ENCODE assay signal across 13 cellular contexts in the genomic region with DNA sequence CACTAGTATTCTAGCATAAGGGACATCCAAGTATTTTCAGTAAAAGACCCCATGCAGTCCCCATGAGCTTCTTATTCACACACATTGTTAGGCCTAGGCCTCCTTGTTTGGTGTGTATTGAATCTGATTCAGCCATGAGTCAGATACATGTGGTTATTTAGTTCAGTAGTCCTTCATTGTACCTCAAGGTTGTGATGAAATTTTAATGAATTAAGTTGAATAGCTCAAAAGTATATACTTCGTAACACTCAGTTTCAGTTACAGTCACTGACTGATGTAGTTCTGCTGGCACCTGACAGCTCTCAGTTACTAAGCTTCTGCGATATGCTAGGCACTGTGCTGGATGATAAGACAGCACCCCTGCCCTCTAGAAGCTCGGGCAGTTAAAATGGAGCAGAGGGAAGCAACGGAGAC.
A peak's percentile ranks its signal among the peaks of the same experiment; 100 is the strongest.
DNase-seq lines count a peak whose midpoint lies in the region; ATAC-seq and TF ChIP-seq lines count a peak whose summit lies in the region.
"Had no signal": no experiment of that assay in that cellular context is flagged by ENCODE, and none has a peak within 500 bp of the region (broad histone marks: within the 10 kb centered on the region; RNA-seq: fewer than 3 reads in every experiment).

No MANE protein-coding gene starts in this region.

- no peaks in the 10 kb centered on the region for H3K9me3 ChIP-seq in SK-N-MC (ENCODE audit: low read depth, low read length)
- H3K9me3 ChIP-seq in stomach: no peaks in the 10 kb centered on the region
- H3K9me3 ChIP-seq: A549, Peyer's patch, spleen, transverse colon had no signal

- peak overlapping the region; percentile 51 for H3K27ac ChIP-seq in SK-N-MC
- no peak overlapping the region for H3K27ac ChIP-seq in stomach
- H3K27ac ChIP-seq: A549, Peyer's patch, spleen, transverse colon had no signal

- no peak overlapping the region for H3K9ac ChIP-seq in SK-N-MC (ENCODE audit: insufficient read length)

- no peak for TF ChIP-seq EP300 in stomach (IDR thresholded peaks at IDR 0.05)

- no peak overlapping the region for H3K4me3 Mint-ChIP-seq in central memory CD8-positive, alpha-beta T cell
- H3K4me3 Mint-ChIP-seq: immature natural killer cell had no signal

- TF ChIP-seq POLR2A in stomach (IDR thresholded peaks at IDR 0.05): no peak

- 89 to 93% (median 92%) methylated on average over 4 of the region's 4 CpGs for WGBS in stomach, 5 donors

- intact Hi-C loops in stomach (cut with DNase I; ENCODE audit: low total_unique reads): no loop called here

- TF ChIP-seq CTCF in stomach (IDR thresholded peaks at IDR 0.05): no peak

- no peak overlapping the region for H3K4me3 ChIP-seq in SK-N-MC
- no peak overlapping the region for H3K4me3 ChIP-seq in stomach
- H3K4me3 ChIP-seq: A549, Peyer's patch, spleen, transverse colon had no signal

- H3K36me3 ChIP-seq in SK-N-MC (ENCODE audit: insufficient read depth, low read length) (peaks cover 97% of the 10 kb centered on the region), stomach (peaks cover 50 to 100% (median 97%) of the 10 kb centered on the region in 4 donors)

- H3K27me3 ChIP-seq in stomach: no peaks in the 10 kb centered on the region
- H3K27me3 ChIP-seq: Peyer's patch, spleen, transverse colon had no signal

- no peak for ATAC-seq in central memory CD8-positive, alpha-beta T cell (replicated peaks; ENCODE audit: extremely low read depth, poor library complexity, severe bottlenecking)

- H3K27me3 Mint-ChIP-seq in central memory CD8-positive, alpha-beta T cell: no peaks in the 10 kb centered on the region

- peaks cover 84% of the 10 kb centered on the region for H3K36me3 Mint-ChIP-seq in central memory CD8-positive, alpha-beta T cell (ENCODE audit: insufficient read depth)

- peak overlapping the region; percentile 96 for H3K27ac Mint-ChIP-seq in central memory CD8-positive, alpha-beta T cell (ENCODE audit: low read depth)

- H3K4me1 ChIP-seq in stomach: no peaks in the 10 kb centered on the region
- H3K4me1 ChIP-seq: A549, Peyer's patch, transverse colon had no signal

- DNase-seq in activated CD4-positive, alpha-beta T cell treated with anti-CD3 and anti-CD28 coated beads for 48 hours: peak; percentile 48
- DNase-seq in activated CD4-positive, alpha-beta T cell treated with anti-CD3 and anti-CD28 coated beads, Interleukin-2, amount 50 U/mL, for 1 hour: no peak
- DNase-seq in SK-N-MC (ENCODE audit: low read depth, low spot score) (no peak), renal cortical epithelial cell (ENCODE audit: low read depth) (peak; percentile 99), NCI-H510A (lab: John Stamatoyannopoulos, UW) (no peak), islet precursor cell (no peak), stomach (no peak)
- no peak for DNase-seq in central memory CD8-positive, alpha-beta T cell (ENCODE audit: low spot score in 2 of 2)
- DNase-seq: immature natural killer cell, Peyer's patch, spleen, transverse colon had no signal

- H3K9me3 Mint-ChIP-seq in central memory CD8-positive, alpha-beta T cell: no peaks in the 10 kb centered on the region
- H3K9me3 Mint-ChIP-seq: immature natural killer cell had no signal

- peaks cover 19% of the 10 kb centered on the region for H3K4me1 Mint-ChIP-seq in central memory CD8-positive, alpha-beta T cell

Comparison
In these comparisons a context has a peak if more than half of its experiments do, and no peak if none do; other contexts are left out.
1. DNase-seq: peak in activated CD4-positive, alpha-beta T cell treated with anti-CD3 and anti-CD28 coated beads for 48 hours (single experiment) and renal cortical epithelial cell (single experiment); none in activated CD4-positive, alpha-beta T cell treated with anti-CD3 and anti-CD28 coated beads, Interleukin-2, amount 50 U/mL, for 1 hour (single experiment), SK-N-MC (single experiment), central memory CD8-positive, alpha-beta T cell (0 of 2), NCI-H510A (single experiment), islet precursor cell (single experiment) and stomach (single experiment).